ENCODE assay signal across 9 cellular contexts in genomic region chr21:42466700-42467612, GRCh38. TPM values are rescaled to one million over a fixed set of nuclear protein-coding genes. Genes with fewer than 3 reads are reported as not detected.
DNase-seq lines count a peak whose midpoint lies in the region; ATAC-seq and TF ChIP-seq lines count a peak whose summit lies in the region.
"Had no signal": no experiment of that assay in that cellular context is flagged by ENCODE, and none has a peak within 500 bp of the region (broad histone marks: within the 10 kb centered on the region; RNA-seq: fewer than 3 reads in every experiment).

No MANE protein-coding gene starts in this region.

- TF ChIP-seq CTCF in HL-60 (IDR thresholded peaks at IDR 0.05; ENCODE audit: insufficient read depth, low read length) = peak; percentile 9

- intact Hi-C loops in cardiac septum (cut with DNase I) = no loop called here

- DNase-seq in DMS153 (lab: John Stamatoyannopoulos, UW) (peak; percentile 53), HL-60 (ENCODE audit: low read depth in 1 of 2, low spot score in 1 of 2) (peak in 1 of 2 experiments; percentile 67), SK-N-DZ (ENCODE audit: low spot score) (peak; percentile 52), cardiac septum (ENCODE audit: low spot score) (peak; percentile 47), NCI-H2081 treated with DMSO at 0.1 percent for 48 hours (lab: John Stamatoyannopoulos, UW) (no peak), GM19240 (ENCODE audit: insufficient read length, low spot score) (no peak)
- no peak for DNase-seq in activated CD4-positive, alpha-beta T cell treated with anti-CD3 and anti-CD28 coated beads for 1 hour

- no peak for ATAC-seq in HG03571 (IDR thresholded peaks at IDR 0.05; ENCODE audit: unreplicated experiment)

- no peak overlapping the region for H3K27ac ChIP-seq in HL-60 (replicated peaks)

- H3K27me3 ChIP-seq in HL-60 (ENCODE audit: insufficient read depth, poor library complexity, severe bottlenecking) = peaks cover 2% of the 10 kb centered on the region

- no peak overlapping the region for H3K4me3 ChIP-seq in HL-60 (replicated peaks; ENCODE audit: insufficient read depth, low read length)

RNA-seq across cellular contexts. Expression of gene RSPH1, which starts 29.1 kb away (rescaled TPM):
- polyA plus RNA-seq in SK-N-DZ (2014; cell fraction: cytosol; rRNA removed) = 0.03 and 0.85 TPM in 2 replicates
- 0.45 and 1.3 TPM in 2 replicates for polyA plus RNA-seq in SK-N-DZ (2014; cell fraction: nucleus; rRNA removed)
- total RNA-seq in cardiac septum = not detected
- total RNA-seq: glomerular endothelial cell had no signal

RNA-seq across cellular contexts. Expression of gene SLC37A1, which starts 46.7 kb away (rescaled TPM):
- 3.5 and 4.2 TPM in 2 replicates for polyA plus RNA-seq in SK-N-DZ (2014; cell fraction: cytosol; rRNA removed)
- 3.6 and 6.2 TPM in 2 replicates for polyA plus RNA-seq in SK-N-DZ (2014; cell fraction: nucleus; rRNA removed)
- total RNA-seq in cardiac septum = 6.7 TPM

Comparison
In these comparisons a context has a peak if more than half of its experiments do, and no peak if none do; other contexts are left out.
1. DNase-seq: peak in DMS153 (single experiment), SK-N-DZ (single experiment) and cardiac septum (single experiment); none in NCI-H2081 treated with DMSO at 0.1 percent for 48 hours (single experiment), activated CD4-positive, alpha-beta T cell treated with anti-CD3 and anti-CD28 coated beads for 1 hour (single experiment) and GM19240 (single experiment).